In genomic region chr1:153773004-153773921, GRCh38 we compare ENCODE assay signal across 10 cellular contexts. TPM values are rescaled to one million over a fixed set of nuclear protein-coding genes. Genes with fewer than 3 reads are reported as not detected.
A peak's percentile ranks its signal among the peaks of the same experiment; 100 is the strongest.
DNase-seq lines count a peak whose midpoint lies in the region; ATAC-seq and TF ChIP-seq lines count a peak whose summit lies in the region.
"Had no signal": no experiment of that assay in that cellular context is flagged by ENCODE, and none has a peak within 500 bp of the region (broad histone marks: within the 10 kb centered on the region; RNA-seq: fewer than 3 reads in every experiment).

No MANE protein-coding gene starts in this region.

- H3K36me3 ChIP-seq in mammary epithelial cell (ENCODE audit: insufficient read depth, low read length) = peaks cover 6% of the 10 kb centered on the region

- H3K9me3 ChIP-seq in mammary epithelial cell (replicated peaks; ENCODE audit: insufficient read depth, low read length) = no peaks in the 10 kb centered on the region
- H3K9me3 ChIP-seq: body of pancreas had no signal

- peaks cover 4% of the 10 kb centered on the region for H3K27me3 Mint-ChIP-seq in nephron progenitor cell (ENCODE audit: low read depth, poor library complexity)

- TF ChIP-seq CTCF in mammary epithelial cell (conservative IDR thresholded peaks at IDR 0.05 in 1 of 2, IDR thresholded peaks at IDR 0.05 in 1 of 2; ENCODE audit: extremely low read depth in 1 of 2, insufficient read depth in 1 of 2, low read depth in 1 of 2, low read length in 2 of 2) (no peak), nephron progenitor cell (IDR thresholded peaks at IDR 0.05) (no peak)

- WGBS in mammary epithelial cell (ENCODE audit: low coverage, missing lambda C conversion rate) = 71% methylated on average over 12 of the region's 16 CpGs

- DNase-seq in Ammon's horn (ENCODE audit: low spot score) (peak; percentile 40), M059J (ENCODE audit: low read depth) (peak; percentile 84), mammary epithelial cell (no peak), nephron progenitor cell (no peak), NCI-H510A treated with DMSO at 0.1 percent for 48 hours (lab: John Stamatoyannopoulos, UW) (no peak), ecto neural progenitor cell (ENCODE audit: low spot score) (no peak)
- DNase-seq: activated CD4-positive, alpha-beta T cell treated with anti-CD3 and anti-CD28 coated beads for 4 hours had no signal

- dilution Hi-C loops in mammary epithelial cell (cut with HindIII; ENCODE audit: low sequenced_read_pairs) = loop anchor here (5.0 kb wide), 1 partner anchor 41 kb away; no protein-coding TSS in a partner anchor

- H3K4me3 ChIP-seq in mammary epithelial cell (replicated peaks in 1 of 3; ENCODE audit: insufficient read depth in 1 of 3, low read depth in 2 of 3, low read length in 3 of 3) = no peak overlapping the region
- H3K4me3 ChIP-seq: body of pancreas had no signal

- peaks cover 59% of the 10 kb centered on the region for H3K4me1 Mint-ChIP-seq in nephron progenitor cell

- H3K27ac ChIP-seq in mammary epithelial cell (ENCODE audit: insufficient read depth, low read depth, low read length) = no peak overlapping the region

- TSS peak; percentile 72 for BruUV-seq in mammary epithelial cell (replicated peaks; lab: Mats Ljungman, UMichigan)

- intact Hi-C loops in mammary epithelial cell (cut with micrococcal nuclease) = no loop called here

- no peaks in the 10 kb centered on the region for H3K9me3 Mint-ChIP-seq in nephron progenitor cell

- CTCF ChIA-PET in mammary epithelial cell (lab: Charles Lee; ENCODE audit: low non-redundant PET) = interaction anchor here (0.6 kb wide), 1 partner anchor 297 kb away, joined by 3 read pairs; no protein-coding TSS in a partner anchor

- peaks cover 27% of the 10 kb centered on the region for H3K4me1 ChIP-seq in mammary epithelial cell (ENCODE audit: insufficient read depth, low read length)

- no peak for ATAC-seq in GM21529 (IDR thresholded peaks at IDR 0.05; ENCODE audit: unreplicated experiment)
- no peak for ATAC-seq in GM21619 (IDR thresholded peaks at IDR 0.05; ENCODE audit: unreplicated experiment)
- ATAC-seq: body of pancreas had no signal

- no peak overlapping the region for H3K9ac ChIP-seq in mammary epithelial cell (ENCODE audit: insufficient read depth, low read length)

- H4K20me1 ChIP-seq in mammary epithelial cell (ENCODE audit: insufficient read depth, low read length) = no peaks in the 10 kb centered on the region

- peak overlapping the region; percentile 42 for H3K4me3 Mint-ChIP-seq in nephron progenitor cell

- H3K27ac Mint-ChIP-seq in nephron progenitor cell = no peak overlapping the region

- H3K4me2 ChIP-seq in mammary epithelial cell (ENCODE audit: insufficient read depth, low read depth, low read length) = no peak overlapping the region

- H3K79me2 ChIP-seq in mammary epithelial cell (ENCODE audit: insufficient read depth, low read length) = no peaks in the 10 kb centered on the region

- peaks cover 35% of the 10 kb centered on the region for H3K36me3 Mint-ChIP-seq in nephron progenitor cell (ENCODE audit: low read depth)

- H3K27me3 ChIP-seq in mammary epithelial cell (ENCODE audit: insufficient read depth, low read length) = no peaks in the 10 kb centered on the region
- H3K27me3 ChIP-seq: body of pancreas had no signal

- no peak overlapping the region for H2AFZ ChIP-seq in mammary epithelial cell (ENCODE audit: low read depth, low read length)

- in situ Hi-C loops in mammary epithelial cell (cut with MboI; ENCODE audit: low sequenced_read_pairs in 2 of 2) = no loop called here

RNA-seq across cellular contexts. Expression of gene SLC27A3, which starts 1.9 kb away (rescaled TPM):
- total RNA-seq in M059J (2014; rRNA removed; shearing (Covaris generic)) = 1.2 and 3.7 TPM in 2 replicates
- total RNA-seq in mammary epithelial cell = 10 to 100 TPM in 1 of 2 donors, 1 to 10 TPM in 1; 6.9 to 10.7 TPM
- polyA plus RNA-seq in mammary epithelial cell = 13.6 TPM
- polyA minus RNA-seq in mammary epithelial cell = 39.5 TPM

RNA-seq across cellular contexts. Expression of gene INTS3, which starts 45.4 kb away (rescaled TPM):
- 21.4 and 37.0 TPM in 2 replicates for total RNA-seq in M059J (2014; rRNA removed; shearing (Covaris generic))
- 10 to 100 TPM; 32.8 to 45.6 TPM for total RNA-seq in mammary epithelial cell
- 35.5 TPM for polyA plus RNA-seq in mammary epithelial cell
- polyA minus RNA-seq in mammary epithelial cell = 99.7 TPM

Comparison
In these comparisons a context has a peak if more than half of its experiments do, and no peak if none do; other contexts are left out.
1. DNase-seq: peak in Ammon's horn (single experiment) and M059J (single experiment); none in mammary epithelial cell (single experiment), nephron progenitor cell (single experiment), NCI-H510A treated with DMSO at 0.1 percent for 48 hours (single experiment) and ecto neural progenitor cell (single experiment).